In the genomic region with DNA sequence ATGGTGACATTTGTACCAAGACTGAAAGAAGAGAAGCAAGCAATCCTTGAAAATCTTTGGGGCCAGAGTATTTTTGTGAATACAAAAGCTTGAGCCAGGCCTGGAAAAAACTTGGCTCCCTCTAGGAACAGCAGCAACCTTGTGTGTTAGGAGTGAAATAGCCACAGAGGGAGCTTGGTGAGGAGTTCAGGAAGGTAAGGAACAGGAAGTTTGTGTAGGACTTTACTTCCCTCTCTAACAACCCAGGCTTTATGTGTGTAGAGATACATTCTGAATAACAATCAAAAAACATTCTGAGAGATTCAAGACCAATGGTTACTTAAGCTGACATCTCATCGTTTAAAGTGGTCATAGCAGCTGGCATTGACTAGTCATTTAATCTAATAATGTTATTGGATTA, we compare ENCODE assay signal across 14 cellular contexts.
DNase-seq lines count a peak whose midpoint lies in the region; ATAC-seq and TF ChIP-seq lines count a peak whose summit lies in the region.
"Had no signal": no experiment of that assay in that cellular context is flagged by ENCODE, and none has a peak within 500 bp of the region (broad histone marks: within the 10 kb centered on the region; RNA-seq: fewer than 3 reads in every experiment).

No MANE protein-coding gene starts in this region.

- H3K4me3 ChIP-seq in ACC112 (ENCODE audit: low read depth, low read length) (no peak overlapping the region), adipocyte (ENCODE audit: low read length) (no peak overlapping the region), right atrium auricular region (no peak overlapping the region), sigmoid colon (no peak overlapping the region)
- H3K4me3 ChIP-seq: Peyer's patch, spleen had no signal

- no peaks in the 10 kb centered on the region for H3K4me1 Mint-ChIP-seq in activated CD4-positive, alpha-beta T cell treated with anti-CD3 and anti-CD28 coated beads, Interleukin-2, amount 10 ng/mL, durations not matched to agents 24 days and 14 days

- ATAC-seq in HG03342 (IDR thresholded peaks at IDR 0.05; ENCODE audit: unreplicated experiment): no peak
- ATAC-seq: activated CD4-positive, CD25-positive, alpha-beta regulatory T cell treated with anti-CD3 and anti-CD28 coated beads, Interleukin-2, amount 50 U/mL, for 24 hours had no signal

- no peaks in the 10 kb centered on the region for H3K27me3 Mint-ChIP-seq in activated CD4-positive, alpha-beta T cell treated with anti-CD3 and anti-CD28 coated beads, Interleukin-2, amount 10 ng/mL, durations not matched to agents 24 days and 14 days

- TF ChIP-seq EP300 in sigmoid colon (IDR thresholded peaks at IDR 0.05): no peak

- no peaks in the 10 kb centered on the region for H3K9me3 Mint-ChIP-seq in activated CD4-positive, alpha-beta T cell treated with anti-CD3 and anti-CD28 coated beads, Interleukin-2, amount 10 ng/mL, durations not matched to agents 24 days and 14 days
- H3K9me3 Mint-ChIP-seq: activated naive CD4-positive, alpha-beta T cell treated with anti-CD3 and anti-CD28 coated beads for 36 hours had no signal

- H3K4me3 Mint-ChIP-seq in activated CD4-positive, alpha-beta T cell treated with anti-CD3 and anti-CD28 coated beads, Interleukin-2, amount 10 ng/mL, durations not matched to agents 24 days and 14 days: no peak overlapping the region
- H3K4me3 Mint-ChIP-seq: activated naive CD4-positive, alpha-beta T cell treated with anti-CD3 and anti-CD28 coated beads for 36 hours had no signal

- H3K36me3 Mint-ChIP-seq in activated CD4-positive, alpha-beta T cell treated with anti-CD3 and anti-CD28 coated beads, Interleukin-2, amount 10 ng/mL, durations not matched to agents 24 days and 14 days (ENCODE audit: low read depth): no peaks in the 10 kb centered on the region

- H3K27ac Mint-ChIP-seq in activated CD4-positive, alpha-beta T cell treated with anti-CD3 and anti-CD28 coated beads, Interleukin-2, amount 10 ng/mL, durations not matched to agents 24 days and 14 days: no peak overlapping the region
- H3K27ac Mint-ChIP-seq: activated naive CD4-positive, alpha-beta T cell treated with anti-CD3 and anti-CD28 coated beads for 36 hours had no signal

- peaks cover 6% of the 10 kb centered on the region for H3K4me1 ChIP-seq in ACC112 (ENCODE audit: control insufficient read depth, insufficient read depth, low read length, unreplicated experiment)
- H3K4me1 ChIP-seq in adipocyte (ENCODE audit: control insufficient read depth, insufficient read depth, low read length): peaks cover 20% of the 10 kb centered on the region
- peaks cover 0 to 5% of the 10 kb centered on the region in 2 donors for H3K4me1 ChIP-seq in right atrium auricular region
- H3K4me1 ChIP-seq in sigmoid colon: peaks cover 0 to 12% (median 0%) of the 10 kb centered on the region in 4 donors
- H3K4me1 ChIP-seq: Peyer's patch had no signal

- no peaks in the 10 kb centered on the region for H3K27me3 ChIP-seq in ACC112 (ENCODE audit: insufficient read depth, low read length)
- no peaks in the 10 kb centered on the region for H3K27me3 ChIP-seq in adipocyte (replicated peaks; ENCODE audit: control insufficient read depth, insufficient read depth, low read length)
- H3K27me3 ChIP-seq in right atrium auricular region: no peaks in the 10 kb centered on the region
- H3K27me3 ChIP-seq in sigmoid colon: no peaks in the 10 kb centered on the region
- H3K27me3 ChIP-seq: Peyer's patch, spleen had no signal

- H3K79me2 ChIP-seq in ACC112 (ENCODE audit: control insufficient read depth, insufficient read depth, low read length, unreplicated experiment): no peaks in the 10 kb centered on the region

- H3K36me3 ChIP-seq in ACC112 (ENCODE audit: insufficient read depth, low read length) (no peaks in the 10 kb centered on the region), adipocyte (ENCODE audit: control insufficient read depth, insufficient read depth, low read length, severe bottlenecking) (no peaks in the 10 kb centered on the region), right atrium auricular region (no peaks in the 10 kb centered on the region), sigmoid colon (no peaks in the 10 kb centered on the region)
- H3K36me3 ChIP-seq: Peyer's patch, spleen had no signal

- 5 to 23% methylated on average over 1 of the region's 1 CpG for WGBS in sigmoid colon, 2 donors

- H3K27ac ChIP-seq in ACC112 (ENCODE audit: low read depth, low read length) (no peak overlapping the region), right atrium auricular region (no peak overlapping the region), sigmoid colon (no peak overlapping the region)
- H3K27ac ChIP-seq: Peyer's patch, spleen had no signal

- no peaks in the 10 kb centered on the region for H3K9me3 ChIP-seq in adipocyte (ENCODE audit: control insufficient read depth, low read length)
- no peaks in the 10 kb centered on the region for H3K9me3 ChIP-seq in right atrium auricular region
- no peaks in the 10 kb centered on the region for H3K9me3 ChIP-seq in sigmoid colon
- H3K9me3 ChIP-seq: Peyer's patch, spleen had no signal

- TF ChIP-seq CTCF in right atrium auricular region (IDR thresholded peaks at IDR 0.05) (no peak), sigmoid colon (IDR thresholded peaks at IDR 0.05) (no peak)

- H2AFZ ChIP-seq in ACC112 (ENCODE audit: low read length, unreplicated experiment): peak overlapping the region; percentile 98

- no peak for TF ChIP-seq POLR2A in sigmoid colon (IDR thresholded peaks at IDR 0.05)

- DNase-seq in KBM-7: peak; percentile 13
- DNase-seq in adipocyte (ENCODE audit: low read depth): peak; percentile 16
- DNase-seq in iPS-NIHi7 (ENCODE audit: extremely low spot score): peak; percentile 13
- no peak for DNase-seq in right atrium auricular region (ENCODE audit: low spot score)
- no peak for DNase-seq in activated CD4-positive, alpha-beta T cell treated with anti-CD3 and anti-CD28 coated beads, Interleukin-2, amount 10 ng/mL, durations not matched to agents 24 days and 14 days
- no peak for DNase-seq in sigmoid colon
- DNase-seq: activated naive CD4-positive, alpha-beta T cell treated with anti-CD3 and anti-CD28 coated beads for 36 hours; effector CD4-positive, alpha-beta T cell; Peyer's patch; spleen; stimulated activated CD8-positive, alpha-beta memory T cell treated with anti-CD3 and anti-CD28 coated beads, Interleukin-4, amount 100 ng/mL, for 48 hours had no signal

- peak overlapping the region; percentile 7 for H3K9ac ChIP-seq in adipocyte (ENCODE audit: low read length)

- intact Hi-C loops in activated CD4-positive, alpha-beta T cell treated with anti-CD3 and anti-CD28 coated beads, Interleukin-2, amount 10 ng/mL, durations not matched to agents 24 days and 14 days (cut with micrococcal nuclease): loop anchor here (10.0 kb wide), 1 partner anchor 1489 kb away; no protein-coding TSS in a partner anchor
- intact Hi-C loops in sigmoid colon (cut with DNase I): no loop called here

- in situ Hi-C loops in KBM-7 (cut with MboI; ENCODE audit: low pct_unique_long_range_greater_than_20kb, low sequenced_read_pairs): no loop called here

Comparison
In these comparisons a context has a peak if more than half of its experiments do, and no peak if none do; other contexts are left out.
1. DNase-seq: peak in KBM-7 (single experiment), adipocyte (single experiment) and iPS-NIHi7 (single experiment); none in right atrium auricular region (single experiment), activated CD4-positive, alpha-beta T cell treated with anti-CD3 and anti-CD28 coated beads, Interleukin-2, amount 10 ng/mL, durations not matched to agents 24 days and 14 days (single experiment) and sigmoid colon (single experiment).